8 cellular contexts compared by ENCODE assay signal in the genomic region with DNA sequence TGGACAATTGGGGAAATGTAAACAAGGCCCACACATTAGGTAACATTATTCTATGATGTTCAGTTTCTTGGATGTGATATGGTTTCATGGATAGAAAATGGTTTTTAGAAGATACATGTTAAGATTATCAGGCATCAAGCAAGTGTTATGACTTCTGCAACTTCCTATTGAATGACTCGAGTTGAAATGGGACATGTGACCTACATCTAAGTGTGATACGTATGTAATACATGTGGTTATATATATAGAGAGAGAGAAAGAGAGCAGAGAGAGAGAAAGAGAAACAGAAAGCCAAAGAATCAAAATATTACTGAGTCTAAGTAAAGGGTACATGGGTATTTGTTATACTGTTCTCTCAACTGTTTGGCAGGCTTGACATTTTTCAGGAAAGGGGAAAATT. TPM values are rescaled to one million over a fixed set of nuclear protein-coding genes. Genes with fewer than 3 reads are reported as not detected.
DNase-seq lines count a peak whose midpoint lies in the region; ATAC-seq and TF ChIP-seq lines count a peak whose summit lies in the region.

No MANE protein-coding gene starts in this region.

- H3K36me3 Mint-ChIP-seq in MCF 10A (ENCODE audit: insufficient read depth, unreplicated experiment) (peaks cover 23% of the 10 kb centered on the region), type B pancreatic cell (peaks cover 9% of the 10 kb centered on the region)

- H3K27ac Mint-ChIP-seq in MCF 10A (ENCODE audit: low read depth, unreplicated experiment): peak overlapping the region; percentile 92
- peak overlapping the region; percentile 73 for H3K27ac Mint-ChIP-seq in type B pancreatic cell

- H3K36me3 ChIP-seq in breast epithelium (no peaks in the 10 kb centered on the region), uterus (no peaks in the 10 kb centered on the region), mucosa of descending colon (ENCODE audit: low read depth) (peaks cover 5% of the 10 kb centered on the region)

- DNase-seq in MCF 10A (ENCODE audit: unreplicated experiment): no peak
- DNase-seq in breast epithelium (ENCODE audit: low spot score in 2 of 2): no peak
- DNase-seq in NAMALWA (ENCODE audit: low spot score): peak; percentile 57
- DNase-seq in epithelial cell of proximal tubule (ENCODE audit: low read depth): no peak
- no peak for DNase-seq in type B pancreatic cell (ENCODE audit: extremely low spot score, unreplicated experiment)
- DNase-seq in uterus: no peak
- no peak for DNase-seq in mucosa of descending colon
- no peak for DNase-seq in inferior parietal cortex (ENCODE audit: extremely low spot score)

- CTCF ChIA-PET in MCF 10A (lab: Yijun Ruan, JAX): interaction anchor here (0.6 to 1.1 kb wide), 2 partner anchors 19 to 55 kb away, joined by 3 to 4 read pairs; no protein-coding TSS in a partner anchor

- POLR2A ChIA-PET in MCF 10A (lab: Yijun Ruan, JAX): interaction anchor here (0.6 to 1.7 kb wide), 6 partner anchors 20 to 213 kb away, joined by 3 to 22 read pairs (median 3); partner anchors contain the start of gene CFDP1

- H3K27ac ChIP-seq in breast epithelium (peak overlapping the region in 1 of 2 donors; percentile 95), uterus (no peak overlapping the region)

- TF ChIP-seq CTCF in MCF 10A (IDR thresholded peaks at IDR 0.05; ENCODE audit: unreplicated experiment): no peak
- no peak for TF ChIP-seq CTCF in breast epithelium (IDR thresholded peaks at IDR 0.05)
- TF ChIP-seq CTCF in epithelial cell of proximal tubule (conservative IDR thresholded peaks at IDR 0.05; ENCODE audit: low read depth, low read length): no peak
- no peak for TF ChIP-seq CTCF in type B pancreatic cell (conservative IDR thresholded peaks at IDR 0.05)
- no peak for TF ChIP-seq CTCF in uterus (IDR thresholded peaks at IDR 0.05)
- no peak for TF ChIP-seq CTCF in mucosa of descending colon (IDR thresholded peaks at IDR 0.05)

- H3K27me3 ChIP-seq in breast epithelium (no peaks in the 10 kb centered on the region), uterus (no peaks in the 10 kb centered on the region)

- H3K4me3 Mint-ChIP-seq in MCF 10A (ENCODE audit: unreplicated experiment) (peak overlapping the region; percentile 95), type B pancreatic cell (peak overlapping the region; percentile 98)

- no peak for ATAC-seq in mucosa of descending colon

- TF ChIP-seq POLR2A in breast epithelium (IDR thresholded peaks at IDR 0.05): no peak
- no peak for TF ChIP-seq POLR2A in uterus (IDR thresholded peaks at IDR 0.05)

- H3K4me1 ChIP-seq in breast epithelium (no peaks in the 10 kb centered on the region), uterus (no peaks in the 10 kb centered on the region), mucosa of descending colon (ENCODE audit: low read depth) (peaks cover 48% of the 10 kb centered on the region)

- no peaks in the 10 kb centered on the region for H3K9me3 ChIP-seq in breast epithelium
- H3K9me3 ChIP-seq in uterus: no peaks in the 10 kb centered on the region
- no peaks in the 10 kb centered on the region for H3K9me3 ChIP-seq in mucosa of descending colon

- peak overlapping the region in 1 of 3 donors; percentile 84 for H3K4me3 ChIP-seq in breast epithelium
- H3K4me3 ChIP-seq in epithelial cell of proximal tubule (ENCODE audit: low read depth, low read length): peak overlapping the region; percentile 91
- peak overlapping the region in 1 of 2 donors; percentile 80 for H3K4me3 ChIP-seq in uterus
- no peak overlapping the region for H3K4me3 ChIP-seq in mucosa of descending colon

- H3K27me3 Mint-ChIP-seq in MCF 10A (ENCODE audit: insufficient read depth, unreplicated experiment) (no peaks in the 10 kb centered on the region), type B pancreatic cell (no peaks in the 10 kb centered on the region)

- no peaks in the 10 kb centered on the region for H3K9me3 Mint-ChIP-seq in MCF 10A (ENCODE audit: unreplicated experiment)
- peaks cover 4% of the 10 kb centered on the region for H3K9me3 Mint-ChIP-seq in type B pancreatic cell

- H3K4me1 Mint-ChIP-seq in MCF 10A (ENCODE audit: insufficient read depth, unreplicated experiment): peaks cover 37% of the 10 kb centered on the region
- H3K4me1 Mint-ChIP-seq in type B pancreatic cell (ENCODE audit: unreplicated experiment): peaks cover 44% of the 10 kb centered on the region

- intact Hi-C loops in MCF 10A (cut with micrococcal nuclease) (no loop called here), breast epithelium (cut with DNase I; ENCODE audit: low total_unique reads) (no loop called here), uterus (cut with DNase I; ENCODE audit: low total_unique reads) (no loop called here), mucosa of descending colon (cut with DNase I, micrococcal nuclease) (loop anchor here (10.0 kb wide), 2 partner anchors 52 to 268 kb away; no protein-coding TSS in a partner anchor)

- no TSS peak for BruUV-seq in MCF 10A (replicated peaks; lab: Mats Ljungman, UMichigan)

RNA-seq across cellular contexts. Expression of gene TMEM170A, which starts 1.7 kb away (rescaled TPM):
- total RNA-seq in MCF 10A (2022) (20.1 and 21.8 TPM in 2 replicates), breast epithelium (10 to 100 TPM; 12.8 to 36.3 (median 22.0) TPM), epithelial cell of proximal tubule (17.1 and 28.8 TPM in 2 replicates), type B pancreatic cell (ENCODE audit: low replicate concordance) (37.9 and 46.4 TPM in 2 replicates), uterus (10 to 100 TPM in 3 of 4 donors, 1 to 10 TPM in 1; 10.0 to 69.5 (median 21.4) TPM), mucosa of descending colon (10 to 100 TPM; 46.7 to 76.8 (median 46.7) TPM)

RNA-seq across cellular contexts. Expression of gene CFDP1, which starts 29.5 kb away (rescaled TPM):
- total RNA-seq in MCF 10A (2022): 41.3 and 44.7 TPM in 2 replicates
- 10 to 100 TPM; 55.5 to 81.9 (median 80.9) TPM for total RNA-seq in breast epithelium
- 52.2 and 117 TPM in 2 replicates for total RNA-seq in epithelial cell of proximal tubule
- total RNA-seq in type B pancreatic cell (ENCODE audit: low replicate concordance): 62.5 and 84.9 TPM in 2 replicates
- total RNA-seq in uterus: 10 to 100 TPM; 22.3 to 90.8 (median 73.4) TPM
- 100 to 1,000 TPM in 1 of 3 donors, 10 to 100 TPM in 2; 71.9 to 101 (median 72.0) TPM for total RNA-seq in mucosa of descending colon

RNA-seq across cellular contexts. Expression of gene CHST6, which starts 32.4 kb away (rescaled TPM):
- total RNA-seq in MCF 10A (2022): 0.16 and 0.42 TPM in 2 replicates
- total RNA-seq in breast epithelium: under 1 TPM in 2 of 3 donors, not detected in 1; under 0.01 to 0.44 TPM
- 2.2 and 3.0 TPM in 2 replicates for total RNA-seq in epithelial cell of proximal tubule
- 1.8 and 6.0 TPM in 2 replicates for total RNA-seq in type B pancreatic cell (ENCODE audit: low replicate concordance)
- 1 to 10 TPM in 1 of 4 donors, under 1 TPM in 1, not detected in 2; 0.52 to 4.4 TPM for total RNA-seq in uterus
- total RNA-seq in mucosa of descending colon: 1 to 10 TPM; 1.8 to 2.9 (median 2.9) TPM

Comparison
In these comparisons a context has a peak if more than half of its experiments do, and no peak if none do; other contexts are left out.
1. intact Hi-C loops: an anchor here in mucosa of descending colon (10.0 kb wide); none called in MCF 10A, breast epithelium and uterus.